In the genomic region with DNA sequence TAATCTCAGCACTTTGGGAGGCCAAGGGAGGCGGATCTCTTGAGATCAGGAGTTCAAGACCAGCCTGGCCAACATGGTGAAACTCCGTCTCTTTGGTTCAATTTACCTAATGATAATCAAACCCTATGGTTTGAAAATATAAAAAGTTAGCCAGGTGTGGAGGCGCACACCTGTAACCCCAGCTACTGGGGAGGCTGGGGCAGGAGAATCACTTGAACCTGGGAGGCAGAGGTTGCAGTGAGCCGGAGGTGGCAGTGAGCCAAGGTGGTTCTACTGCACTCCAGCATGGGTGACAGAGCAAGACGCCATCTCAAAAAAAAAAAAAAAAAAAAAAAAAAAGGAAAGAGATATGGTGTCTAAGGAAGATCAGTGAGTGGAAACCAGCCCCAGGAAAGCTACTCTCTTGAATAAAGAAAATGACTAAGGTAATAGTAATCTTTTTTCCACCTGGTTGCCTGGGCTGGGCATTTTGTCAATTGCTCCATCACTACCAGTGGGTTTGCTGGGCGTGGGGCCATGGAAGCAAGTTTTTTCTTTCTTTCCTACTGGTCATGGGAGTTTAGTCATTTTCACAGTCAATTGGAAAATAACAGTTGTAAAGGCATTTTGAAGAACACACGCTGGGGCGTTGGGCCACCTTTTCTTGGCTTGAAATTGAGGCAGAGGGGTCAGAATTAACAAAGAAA, we compare ENCODE assay signal across 17 cellular contexts.
"Had no signal": no experiment of that assay in that cellular context is flagged by ENCODE, and none has a peak within 500 bp of the region (broad histone marks: within the 10 kb centered on the region; RNA-seq: fewer than 3 reads in every experiment).

No MANE protein-coding gene starts in this region.

- H3K4me1 ChIP-seq: sigmoid colon, spleen had no signal

- H3K27ac Mint-ChIP-seq: activated CD4-positive, alpha-beta memory T cell treated with anti-CD3 and anti-CD28 coated beads, Interleukin-2, amount 10 ng/mL, durations not matched to agents 7 days and 5 days; effector memory CD8-positive, alpha-beta T cell; naive thymus-derived CD4-positive, alpha-beta T cell; stimulated activated naive CD8-positive, alpha-beta T cell treated with anti-CD3 and anti-CD28 coated beads, Interleukin-15, Interleukin-2, amounts not matched to agents 100 ng/mL and 50 ng/mL, for 24 hours; T-helper 1 cell treated with Interleukin-12 subunit alpha and Interleukin-12 subunit beta and Interleukin-4 antibody, amounts not matched to agents 30 μg/mL and 1 μg/mL, for 36 hours had no signal

- H3K36me3 Mint-ChIP-seq: naive thymus-derived CD4-positive, alpha-beta T cell had no signal

- H3K9me3 Mint-ChIP-seq: activated CD4-positive, alpha-beta memory T cell treated with anti-CD3 and anti-CD28 coated beads, Interleukin-2, amount 10 ng/mL, durations not matched to agents 7 days and 5 days; activated T-cell treated with anti-CD3 and anti-CD28 coated beads, Interleukin-2, amount 50 U/mL, for 4 hours; central memory CD8-positive, alpha-beta T cell; effector memory CD8-positive, alpha-beta T cell; stimulated activated naive CD8-positive, alpha-beta T cell treated with anti-CD3 and anti-CD28 coated beads, Interleukin-15, Interleukin-2, amounts not matched to agents 100 ng/mL and 50 ng/mL, for 24 hours; T-helper 1 cell treated with Interleukin-12 subunit alpha and Interleukin-12 subunit beta and Interleukin-4 antibody, amounts not matched to agents 30 μg/mL and 1 μg/mL, for 36 hours had no signal

- H3K4me3 ChIP-seq: coronary artery, mucosa of descending colon, sigmoid colon, spleen, suprapubic skin had no signal

- FAIRE-seq: frontal cortex had no signal

- H3K4me1 Mint-ChIP-seq: activated CD4-positive, alpha-beta memory T cell treated with anti-CD3 and anti-CD28 coated beads, Interleukin-2, amount 10 ng/mL, durations not matched to agents 7 days and 5 days; central memory CD8-positive, alpha-beta T cell; naive thymus-derived CD4-positive, alpha-beta T cell had no signal

- DNase-seq: activated CD4-positive, alpha-beta memory T cell treated with anti-CD3 and anti-CD28 coated beads, Interleukin-2, amount 10 ng/mL, durations not matched to agents 7 days and 5 days; activated CD4-positive, alpha-beta T cell treated with anti-CD3 and anti-CD28 coated beads for 4 hours; activated effector memory CD4-positive, alpha-beta T cell treated with Interleukin-2 at 50 U/mL for 16 hours; activated naive CD4-positive, alpha-beta T cell treated with anti-CD3 and anti-CD28 coated beads, Interleukin-2, amount 50 U/mL, for 16 hours; activated T-cell treated with anti-CD3 and anti-CD28 coated beads, Interleukin-2, amount 50 U/mL, for 4 hours; effector memory CD8-positive, alpha-beta T cell; mucosa of descending colon; naive thymus-derived CD4-positive, alpha-beta T cell; sigmoid colon; spleen; WERI-Rb-1 had no signal

- H3K9me3 ChIP-seq: mucosa of descending colon, sigmoid colon, suprapubic skin had no signal

- H3K4me3 Mint-ChIP-seq: activated CD4-positive, alpha-beta memory T cell treated with anti-CD3 and anti-CD28 coated beads, Interleukin-2, amount 10 ng/mL, durations not matched to agents 7 days and 5 days; activated T-cell treated with anti-CD3 and anti-CD28 coated beads, Interleukin-2, amount 50 U/mL, for 4 hours; central memory CD8-positive, alpha-beta T cell; effector memory CD8-positive, alpha-beta T cell; naive thymus-derived CD4-positive, alpha-beta T cell; stimulated activated naive CD8-positive, alpha-beta T cell treated with anti-CD3 and anti-CD28 coated beads, Interleukin-15, Interleukin-2, amounts not matched to agents 100 ng/mL and 50 ng/mL, for 24 hours; T-helper 1 cell treated with Interleukin-12 subunit alpha and Interleukin-12 subunit beta and Interleukin-4 antibody, amounts not matched to agents 30 μg/mL and 1 μg/mL, for 36 hours had no signal

- H3K27me3 ChIP-seq: sigmoid colon, spleen, suprapubic skin had no signal

- H3K36me3 ChIP-seq: sigmoid colon, spleen, suprapubic skin, WERI-Rb-1 had no signal

- H3K27ac ChIP-seq: coronary artery, sigmoid colon, spleen, suprapubic skin, WERI-Rb-1 had no signal
